Comparison of ENCODE assay signal across 8 cellular contexts in genomic region chr11:76207642-76208378, GRCh38. TPM values are rescaled to one million over a fixed set of nuclear protein-coding genes. Genes with fewer than 3 reads are reported as not detected.
DNase-seq lines count a peak whose midpoint lies in the region; ATAC-seq, FAIRE-seq and TF ChIP-seq lines count a peak whose summit lies in the region.

No MANE protein-coding gene starts in this region.

- no peaks in the 10 kb centered on the region for H3K9me3 ChIP-seq in HepG2 (ENCODE audit: low read length)

- H3K79me2 ChIP-seq in HepG2 (ENCODE audit: insufficient read depth, low read length): no peaks in the 10 kb centered on the region

- no TSS peak for BruUV-seq in HepG2 (replicated peaks; lab: Mats Ljungman, UMichigan)

- TF ChIP-seq RAD21 in HepG2 (CRISPR knock-in tag; IDR thresholded peaks at IDR 0.05): peak; percentile 95

- H3K4me3 ChIP-seq in HepG2 (replicated peaks in 1 of 3; ENCODE audit: insufficient read depth in 1 of 3, low read depth in 2 of 3, low read length in 3 of 3): peak overlapping the region; percentile 61 to 75 (median 70)

- in situ Hi-C loops in HepG2 (cut with HindIII; ENCODE audit: extremely low pct_ligation_motif_present, low pct_unique_long_range_greater_than_20kb): loop anchor here (10.0 kb wide), 1 partner anchor 63 kb away; no protein-coding TSS in a partner anchor

- POLR2A ChIA-PET in HepG2 (lab: Yijun Ruan, JAX): interaction anchor here (1.5 to 4.8 kb wide), 2 partner anchors 27 to 32 kb away, joined by 3 to 35 read pairs; no protein-coding TSS in a partner anchor

- peak; percentile 44 for ATAC-seq in HG03064 (IDR thresholded peaks at IDR 0.05; ENCODE audit: low read depth, unreplicated experiment)
- peak; percentile 53 for ATAC-seq in HepG2
- ATAC-seq in GM21576 (IDR thresholded peaks at IDR 0.05; ENCODE audit: unreplicated experiment): no peak

- peak overlapping the region; percentile 48 for H2AFZ ChIP-seq in HepG2 (ENCODE audit: low read length)

- CTCF ChIA-PET in HepG2 (lab: Yijun Ruan, JAX; ENCODE audit: low intra/inter-chr PET ratio, low total read pairs): interaction anchor here (1.1 to 3.1 kb wide), 5 partner anchors 27 to 311 kb away, joined by 3 to 47 read pairs (median 5); no protein-coding TSS in a partner anchor

- peak overlapping the region; percentile 95 for H3K4me2 ChIP-seq in HepG2 (ENCODE audit: low read depth, low read length)

- H3K27me3 ChIP-seq in HepG2 (ENCODE audit: control insufficient read depth in 1 of 2, insufficient read depth in 2 of 2, low read length in 2 of 2): peaks cover 14 to 27% of the 10 kb centered on the region in 2 experiments

- no peaks in the 10 kb centered on the region for H3K36me3 ChIP-seq in HepG2 (replicated peaks in 1 of 2; ENCODE audit: control insufficient read depth in 1 of 2, insufficient read depth in 2 of 2, low read length in 2 of 2)

- H3K27ac ChIP-seq in HepG2 (ENCODE audit: extremely low read length, insufficient read depth, low read length): no peak overlapping the region

- H3K4me1 ChIP-seq in HepG2 (ENCODE audit: insufficient read depth, low read length): peaks cover 42% of the 10 kb centered on the region

- peak; percentile 85 for TF ChIP-seq CTCF in HepG2 (CRISPR knock-in tag; IDR thresholded peaks at IDR 0.05)

- no peak for FAIRE-seq in HepG2 (lab: Jason Lieb, UNC)

- 9% methylated on average over 22 of the region's 54 CpGs for whole genome bisulfite sequencing in HepG2 (ENCODE audit: low lambda C conversion rate)

- TF ChIP-seq POLR2A in HepG2 (IDR thresholded peaks at IDR 0.05; ENCODE audit: insufficient read depth in 1 of 2, low read depth in 2 of 2, low read length in 2 of 2): no peak

- intact Hi-C loops in HepG2 (cut with micrococcal nuclease; ENCODE audit: unreplicated experiment): loop anchor here (2.0 kb wide), 1 partner anchor 311 kb away; no protein-coding TSS in a partner anchor

- peak overlapping the region; percentile 35; the same call in 1 of the 2 replicates for H3K9ac ChIP-seq in HepG2 (ENCODE audit: insufficient read depth, low read depth, low read length)

- DNase-seq in ELF-1 (ENCODE audit: low read depth, low spot score) (peak; percentile 92), NCI-H510A treated with DMSO at 0.1 percent for 48 hours (lab: John Stamatoyannopoulos, UW) (peak; percentile 85), dedifferentiated amniotic fluid mesenchymal stem cell (ENCODE audit: extremely low spot score) (peak; percentile 53), HepG2 (ENCODE audit: low spot score) (peak; percentile 42)
- DNase-seq in activated CD4-positive, alpha-beta T cell treated with anti-CD3 and anti-CD28 coated beads for 4 hours: peak; percentile 63 to 78
- DNase-seq in stimulated activated CD4-positive, alpha-beta T cell treated with anti-CD3 and anti-CD28 coated beads, Interleukin-2, amount 100 ng/mL, for 24 hours: peak; percentile 82 to 85

- TF ChIP-seq EP300 in HepG2 (IDR thresholded peaks at IDR 0.05; ENCODE audit: low read depth in 2 of 2, low read length in 2 of 2) (no peak), HepG2 (CRISPR knock-in tag; IDR thresholded peaks at IDR 0.05; ENCODE audit: borderline replicate concordance) (no peak)

- H4K20me1 ChIP-seq in HepG2 (ENCODE audit: insufficient read depth, low read length): peaks cover 3% of the 10 kb centered on the region; the same call in 1 of the 2 replicates

TF ChIP-seq in HepG2, 621 proteins besides CTCF, POLR2A, EP300 and RAD21 (continues in another document):
- TF ChIP-seq ZNF772 (CRISPR knock-in tag; IDR thresholded peaks at IDR 0.05) (no peak), XBP1 (CRISPR knock-in tag; IDR thresholded peaks at IDR 0.05) (no peak), ELF4 (CRISPR knock-in tag; IDR thresholded peaks at IDR 0.05; ENCODE audit: borderline replicate concordance) (no peak), CCDC6 (CRISPR knock-in tag; IDR thresholded peaks at IDR 0.05) (no peak), ZNF407 (CRISPR knock-in tag; IDR thresholded peaks at IDR 0.05; ENCODE audit: not compliant biosample characterization) (no peak), BRF2 (CRISPR knock-in tag; IDR thresholded peaks at IDR 0.05) (no peak)

RNA-seq across cellular contexts. Expression of gene WNT11, which starts 1.5 kb away (rescaled TPM):
- 0.66 TPM in 1 of 2 replicates, not detected in the other for total RNA-seq in HepG2 (2016; rRNA removed; fragmentation: Illumina TruSeq; extraction: Trizol)
- 0.51 TPM in 1 of 2 replicates, not detected in the other for total RNA-seq in HepG2 (2016; cell fraction: cytosol; rRNA removed; fragmentation: Illumina TruSeq; extraction: Trizol; ENCODE audit: low read depth)
- total RNA-seq in HepG2 (2016; cell fraction: insoluble cytoplasmic fraction; rRNA removed; fragmentation: Illumina TruSeq; extraction: Trizol): 0.18 and 0.71 TPM in 2 replicates
- 0.21 and 0.25 TPM in 2 replicates for total RNA-seq in HepG2 (2016; cell fraction: membrane; rRNA removed; fragmentation: Illumina TruSeq; extraction: Trizol)
- 0.50 and 0.69 TPM in 2 replicates for total RNA-seq in HepG2 (2016; cell fraction: nucleus; rRNA removed; fragmentation: Illumina TruSeq; extraction: Trizol)
- polyA plus RNA-seq in HepG2 (2011; rRNA removed): 0.34 and 0.42 TPM in 2 replicates
- 0.44 and 0.47 TPM in 2 replicates for polyA plus RNA-seq in HepG2 (2011; cell fraction: cytosol; rRNA removed)
- 0.74 and 1.2 TPM in 2 replicates for polyA plus RNA-seq in HepG2 (2011; cell fraction: nucleus; rRNA removed)
- 0.16 and 0.33 TPM in 2 replicates for polyA plus RNA-seq in HepG2 (2012)
- polyA plus RNA-seq in HepG2 (2016; cell fraction: cytosol; fragmentation: Illumina TruSeq; extraction: Trizol; ENCODE audit: low read depth): 0.09 and 0.11 TPM in 2 replicates
- 0.16 and 0.44 TPM in 2 replicates for polyA plus RNA-seq in HepG2 (2016; cell fraction: insoluble cytoplasmic fraction; fragmentation: Illumina TruSeq; extraction: Trizol; ENCODE audit: low read depth)
- polyA plus RNA-seq in HepG2 (2016; cell fraction: membrane; fragmentation: Illumina TruSeq; extraction: Trizol; ENCODE audit: low read depth): not detected in 2 replicates
- 0.95 and 1.1 TPM in 2 replicates for polyA plus RNA-seq in HepG2 (2016; cell fraction: nucleus; fragmentation: Illumina TruSeq; extraction: Trizol; ENCODE audit: insufficient read depth, low read depth)
- polyA minus RNA-seq in HepG2 (2011; rRNA and poly(A)+ RNA removed; ENCODE audit: low replicate concordance): 1.5 and 1.6 TPM in 2 replicates
- 1.7 TPM in 1 of 2 replicates, not detected in the other for polyA minus RNA-seq in HepG2 (2011; cell fraction: cytosol; rRNA and poly(A)+ RNA removed)
- polyA minus RNA-seq in HepG2 (2011; cell fraction: nucleus; rRNA and poly(A)+ RNA removed): not detected in 2 replicates

Comparison
In these comparisons a context has a peak if more than half of its experiments do, and no peak if none do; other contexts are left out.
1. DNase-seq: peak in every context shown above with its lines; median percentile 92 in ELF-1; 85 in NCI-H510A treated with DMSO at 0.1 percent for 48 hours; 84 in stimulated activated CD4-positive, alpha-beta T cell treated with anti-CD3 and anti-CD28 coated beads, Interleukin-2, amount 100 ng/mL, for 24 hours; 70 in activated CD4-positive, alpha-beta T cell treated with anti-CD3 and anti-CD28 coated beads for 4 hours; 53 in dedifferentiated amniotic fluid mesenchymal stem cell; 42 in HepG2.